Comparison of ENCODE assay signal across 1 cellular context in genomic region chr18:75317723-75318122, GRCh38.
TF ChIP-seq lines count a peak whose summit lies in the region.

No MANE protein-coding gene starts in this region.

TF ChIP-seq in GM12878, 131 proteins besides CTCF, POLR2A, EP300 and RAD21 (continued from another document):
- TF ChIP-seq WRNIP1 (IDR thresholded peaks at IDR 0.05; ENCODE audit: borderline replicate concordance, low read depth, low read length), result no peak
- no peak for TF ChIP-seq E2F8 (IDR thresholded peaks at IDR 0.05; ENCODE audit: low read depth, partially characterized antibody)
- TF ChIP-seq SMAD5 (IDR thresholded peaks at IDR 0.05; ENCODE audit: low read depth), result no peak
- no peak for TF ChIP-seq RELB (IDR thresholded peaks at IDR 0.05; ENCODE audit: low read depth)
- TF ChIP-seq RBBP5 (conservative IDR thresholded peaks at IDR 0.05), result no peak
- no peak for TF ChIP-seq HDAC6 (IDR thresholded peaks at IDR 0.05; ENCODE audit: unreplicated experiment)
- TF ChIP-seq USF1 (IDR thresholded peaks at IDR 0.05; ENCODE audit: borderline replicate concordance, extremely low read length, insufficient read depth, low read depth, low read length), result no peak
- TF ChIP-seq MTA2 (IDR thresholded peaks at IDR 0.05; ENCODE audit: low read depth), result peak; percentile 26; the same call in 1 of the 2 replicates
- no peak for TF ChIP-seq ZNF24 (IDR thresholded peaks at IDR 0.05)
- no peak for TF ChIP-seq CHD2 (IDR thresholded peaks at IDR 0.05; ENCODE audit: borderline replicate concordance, low read depth, low read length)
- TF ChIP-seq PAX8 (IDR thresholded peaks at IDR 0.05), result no peak
